ENCODE assay signal across 1 cellular context in the genomic region with DNA sequence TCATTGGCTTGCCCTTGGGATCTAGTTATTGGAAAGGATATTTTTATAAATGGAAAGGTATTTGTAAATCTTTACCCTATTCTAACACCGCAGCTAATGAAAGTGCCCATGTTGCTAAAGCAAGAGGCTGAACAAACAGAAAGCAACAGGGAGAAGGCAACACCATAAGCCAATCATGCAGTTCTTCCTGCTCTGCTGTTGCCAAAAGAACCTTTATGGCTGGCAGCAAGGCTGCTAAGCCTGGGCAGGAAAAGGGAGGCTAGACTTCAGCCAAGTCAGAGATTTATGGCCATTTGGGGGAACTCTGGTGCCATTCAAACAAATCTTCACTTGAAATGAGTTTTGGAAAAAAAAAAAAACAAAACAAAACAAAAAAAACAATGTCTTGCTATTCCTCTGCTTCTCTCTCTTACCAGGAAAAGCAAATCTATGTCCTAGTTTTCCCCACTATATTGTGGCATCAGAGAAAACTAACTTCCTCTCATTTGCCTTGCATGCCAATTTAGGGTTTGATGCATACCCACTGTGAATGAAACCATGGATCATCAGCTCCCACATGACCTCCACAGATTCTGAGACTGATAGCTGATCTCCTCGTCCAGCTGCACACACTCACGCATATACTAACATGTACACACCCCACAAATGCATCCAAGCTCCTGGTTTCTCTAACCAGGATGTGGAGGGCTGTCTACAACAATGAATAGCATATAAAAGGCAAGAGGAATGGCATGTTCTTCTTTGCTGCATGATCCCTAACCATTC.
TF ChIP-seq lines count a peak whose summit lies in the region.

No MANE protein-coding gene starts in this region.

TF ChIP-seq in H1, 55 proteins besides CTCF, POLR2A, EP300 and RAD21:
- TF ChIP-seq CBX8 (IDR thresholded peaks at IDR 0.05; ENCODE audit: borderline replicate concordance, low read depth, low read length) (no peak), RNF2 (IDR thresholded peaks at IDR 0.05; ENCODE audit: borderline replicate concordance, low read depth, low read length, missing control alignments, poor library complexity, severe bottlenecking) (no peak), GABPA (IDR thresholded peaks at IDR 0.05; ENCODE audit: borderline replicate concordance, insufficient read depth, low read length) (no peak), SIX5 (IDR thresholded peaks at IDR 0.05; ENCODE audit: low read depth, low read length) (no peak), NANOG (IDR thresholded peaks at IDR 0.05; ENCODE audit: insufficient read depth, low read depth, low read length, poor library complexity, severe bottlenecking) (no peak), TAF7 (optimal IDR thresholded peaks at IDR 0.05; ENCODE audit: borderline replicate concordance, low read depth, low read length) (no peak), CHD1 (IDR thresholded peaks at IDR 0.05; ENCODE audit: low read depth, low read length) (no peak), MAX (IDR thresholded peaks at IDR 0.05) (no peak), TEAD4 (IDR thresholded peaks at IDR 0.05; ENCODE audit: low read depth, low read length) (no peak), SAP30 (IDR thresholded peaks at IDR 0.05; ENCODE audit: insufficient read depth, insufficient replicate concordance, low read length) (no peak), BRCA1 (IDR thresholded peaks at IDR 0.05; ENCODE audit: low read depth, low read length) (no peak), CTBP2 (IDR thresholded peaks at IDR 0.05; ENCODE audit: borderline replicate concordance, insufficient read depth, insufficient read length, low read length) (no peak), ATF3 (IDR thresholded peaks at IDR 0.05; ENCODE audit: insufficient read depth, low read depth, low read length) (no peak), SP2 (IDR thresholded peaks at IDR 0.05; ENCODE audit: low read length) (no peak), CHD2 (IDR thresholded peaks at IDR 0.05; ENCODE audit: low read length) (no peak)
- TF ChIP-seq, protein P1, sequence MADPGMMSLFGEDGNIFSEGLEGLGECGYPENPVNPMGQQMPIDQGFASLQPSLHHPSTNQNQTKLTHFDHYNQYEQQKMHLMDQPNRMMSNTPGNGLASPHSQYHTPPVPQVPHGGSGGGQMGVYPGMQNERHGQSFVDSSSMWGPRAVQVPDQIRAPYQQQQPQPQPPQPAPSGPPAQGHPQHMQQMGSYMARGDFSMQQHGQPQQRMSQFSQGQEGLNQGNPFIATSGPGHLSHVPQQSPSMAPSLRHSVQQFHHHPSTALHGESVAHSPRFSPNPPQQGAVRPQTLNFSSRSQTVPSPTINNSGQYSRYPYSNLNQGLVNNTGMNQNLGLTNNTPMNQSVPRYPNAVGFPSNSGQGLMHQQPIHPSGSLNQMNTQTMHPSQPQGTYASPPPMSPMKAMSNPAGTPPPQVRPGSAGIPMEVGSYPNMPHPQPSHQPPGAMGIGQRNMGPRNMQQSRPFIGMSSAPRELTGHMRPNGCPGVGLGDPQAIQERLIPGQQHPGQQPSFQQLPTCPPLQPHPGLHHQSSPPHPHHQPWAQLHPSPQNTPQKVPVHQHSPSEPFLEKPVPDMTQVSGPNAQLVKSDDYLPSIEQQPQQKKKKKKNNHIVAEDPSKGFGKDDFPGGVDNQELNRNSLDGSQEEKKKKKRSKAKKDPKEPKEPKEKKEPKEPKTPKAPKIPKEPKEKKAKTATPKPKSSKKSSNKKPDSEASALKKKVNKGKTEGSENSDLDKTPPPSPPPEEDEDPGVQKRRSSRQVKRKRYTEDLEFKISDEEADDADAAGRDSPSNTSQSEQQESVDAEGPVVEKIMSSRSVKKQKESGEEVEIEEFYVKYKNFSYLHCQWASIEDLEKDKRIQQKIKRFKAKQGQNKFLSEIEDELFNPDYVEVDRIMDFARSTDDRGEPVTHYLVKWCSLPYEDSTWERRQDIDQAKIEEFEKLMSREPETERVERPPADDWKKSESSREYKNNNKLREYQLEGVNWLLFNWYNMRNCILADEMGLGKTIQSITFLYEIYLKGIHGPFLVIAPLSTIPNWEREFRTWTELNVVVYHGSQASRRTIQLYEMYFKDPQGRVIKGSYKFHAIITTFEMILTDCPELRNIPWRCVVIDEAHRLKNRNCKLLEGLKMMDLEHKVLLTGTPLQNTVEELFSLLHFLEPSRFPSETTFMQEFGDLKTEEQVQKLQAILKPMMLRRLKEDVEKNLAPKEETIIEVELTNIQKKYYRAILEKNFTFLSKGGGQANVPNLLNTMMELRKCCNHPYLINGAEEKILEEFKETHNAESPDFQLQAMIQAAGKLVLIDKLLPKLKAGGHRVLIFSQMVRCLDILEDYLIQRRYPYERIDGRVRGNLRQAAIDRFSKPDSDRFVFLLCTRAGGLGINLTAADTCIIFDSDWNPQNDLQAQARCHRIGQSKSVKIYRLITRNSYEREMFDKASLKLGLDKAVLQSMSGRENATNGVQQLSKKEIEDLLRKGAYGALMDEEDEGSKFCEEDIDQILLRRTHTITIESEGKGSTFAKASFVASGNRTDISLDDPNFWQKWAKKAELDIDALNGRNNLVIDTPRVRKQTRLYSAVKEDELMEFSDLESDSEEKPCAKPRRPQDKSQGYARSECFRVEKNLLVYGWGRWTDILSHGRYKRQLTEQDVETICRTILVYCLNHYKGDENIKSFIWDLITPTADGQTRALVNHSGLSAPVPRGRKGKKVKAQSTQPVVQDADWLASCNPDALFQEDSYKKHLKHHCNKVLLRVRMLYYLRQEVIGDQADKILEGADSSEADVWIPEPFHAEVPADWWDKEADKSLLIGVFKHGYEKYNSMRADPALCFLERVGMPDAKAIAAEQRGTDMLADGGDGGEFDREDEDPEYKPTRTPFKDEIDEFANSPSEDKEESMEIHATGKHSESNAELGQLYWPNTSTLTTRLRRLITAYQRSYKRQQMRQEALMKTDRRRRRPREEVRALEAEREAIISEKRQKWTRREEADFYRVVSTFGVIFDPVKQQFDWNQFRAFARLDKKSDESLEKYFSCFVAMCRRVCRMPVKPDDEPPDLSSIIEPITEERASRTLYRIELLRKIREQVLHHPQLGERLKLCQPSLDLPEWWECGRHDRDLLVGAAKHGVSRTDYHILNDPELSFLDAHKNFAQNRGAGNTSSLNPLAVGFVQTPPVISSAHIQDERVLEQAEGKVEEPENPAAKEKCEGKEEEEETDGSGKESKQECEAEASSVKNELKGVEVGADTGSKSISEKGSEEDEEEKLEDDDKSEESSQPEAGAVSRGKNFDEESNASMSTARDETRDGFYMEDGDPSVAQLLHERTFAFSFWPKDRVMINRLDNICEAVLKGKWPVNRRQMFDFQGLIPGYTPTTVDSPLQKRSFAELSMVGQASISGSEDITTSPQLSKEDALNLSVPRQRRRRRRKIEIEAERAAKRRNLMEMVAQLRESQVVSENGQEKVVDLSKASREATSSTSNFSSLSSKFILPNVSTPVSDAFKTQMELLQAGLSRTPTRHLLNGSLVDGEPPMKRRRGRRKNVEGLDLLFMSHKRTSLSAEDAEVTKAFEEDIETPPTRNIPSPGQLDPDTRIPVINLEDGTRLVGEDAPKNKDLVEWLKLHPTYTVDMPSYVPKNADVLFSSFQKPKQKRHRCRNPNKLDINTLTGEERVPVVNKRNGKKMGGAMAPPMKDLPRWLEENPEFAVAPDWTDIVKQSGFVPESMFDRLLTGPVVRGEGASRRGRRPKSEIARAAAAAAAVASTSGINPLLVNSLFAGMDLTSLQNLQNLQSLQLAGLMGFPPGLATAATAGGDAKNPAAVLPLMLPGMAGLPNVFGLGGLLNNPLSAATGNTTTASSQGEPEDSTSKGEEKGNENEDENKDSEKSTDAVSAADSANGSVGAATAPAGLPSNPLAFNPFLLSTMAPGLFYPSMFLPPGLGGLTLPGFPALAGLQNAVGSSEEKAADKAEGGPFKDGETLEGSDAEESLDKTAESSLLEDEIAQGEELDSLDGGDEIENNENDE (IDR thresholded peaks at IDR 0.05; ENCODE audit: insufficient replicate concordance, low read length), result no peak
TF ChIP-seq in H1: peak in this region for 0.
